8 cellular contexts compared by ENCODE assay signal in genomic region chr7:3922175-3922635, GRCh38.
DNase-seq lines count a peak whose midpoint lies in the region; ATAC-seq and TF ChIP-seq lines count a peak whose summit lies in the region.

No MANE protein-coding gene starts in this region.

- H3K27ac Mint-ChIP-seq in MCF 10A (ENCODE audit: low read depth, unreplicated experiment): no peak overlapping the region
- H3K27ac Mint-ChIP-seq in stimulated activated memory B cell treated with anti-CD40 and anti-IgM and Interleukin-4, amounts not matched to agents 10 μg/mL and 1 μg/mL and 100 μg/mL, for 72 hours: no peak overlapping the region
- no peak overlapping the region for H3K27ac Mint-ChIP-seq in activated CD4-positive, alpha-beta T cell treated with anti-CD3 and anti-CD28 coated beads, Interleukin-2, amount 10 ng/mL, durations not matched to agents 24 days and 14 days

- POLR2A ChIA-PET in MCF 10A (lab: Yijun Ruan, JAX): interaction anchor here (0.6 to 1.5 kb wide), 8 partner anchors 30 to 854 kb away, joined by 3 to 5 read pairs (median 3); partner anchors contain the start of gene AP5Z1

- ATAC-seq in stimulated activated memory B cell treated with anti-CD40 and anti-IgM and Interleukin-4, amounts not matched to agents 10 μg/mL and 1 μg/mL and 100 μg/mL, for 72 hours: no peak
- ATAC-seq in HG03442 (IDR thresholded peaks at IDR 0.05; ENCODE audit: unreplicated experiment): no peak

- intact Hi-C loops in MCF 10A (cut with micrococcal nuclease) (loop anchor here (1.0 kb wide), 2 partner anchors 557 to 709 kb away; no protein-coding TSS in a partner anchor), breast epithelium (cut with DNase I; ENCODE audit: low total_unique reads) (no loop called here)
- intact Hi-C loops in activated CD4-positive, alpha-beta T cell treated with anti-CD3 and anti-CD28 coated beads, Interleukin-2, amount 10 ng/mL, durations not matched to agents 24 days and 14 days (cut with micrococcal nuclease): no loop called here

- H3K27me3 Mint-ChIP-seq in MCF 10A (ENCODE audit: insufficient read depth, unreplicated experiment): peaks cover 10% of the 10 kb centered on the region
- H3K27me3 Mint-ChIP-seq in stimulated activated memory B cell treated with anti-CD40 and anti-IgM and Interleukin-4, amounts not matched to agents 10 μg/mL and 1 μg/mL and 100 μg/mL, for 72 hours: peaks cover 34% of the 10 kb centered on the region
- H3K27me3 Mint-ChIP-seq in activated CD4-positive, alpha-beta T cell treated with anti-CD3 and anti-CD28 coated beads, Interleukin-2, amount 10 ng/mL, durations not matched to agents 24 days and 14 days: no peaks in the 10 kb centered on the region

- H3K36me3 ChIP-seq in breast epithelium (no peaks in the 10 kb centered on the region), adipocyte (ENCODE audit: control insufficient read depth, insufficient read depth, low read length, severe bottlenecking) (no peaks in the 10 kb centered on the region), iPS-18a (ENCODE audit: control insufficient read depth, low read depth, low read length) (no peaks in the 10 kb centered on the region), suprapubic skin (no peaks in the 10 kb centered on the region)

- DNase-seq in MCF 10A (ENCODE audit: unreplicated experiment) (peak; percentile 85), breast epithelium (ENCODE audit: low spot score in 2 of 2) (no peak), adipocyte (ENCODE audit: low read depth) (peak; percentile 83), suprapubic skin (ENCODE audit: low spot score in 2 of 2) (no peak)
- no peak for DNase-seq in activated CD4-positive, alpha-beta T cell treated with anti-CD3 and anti-CD28 coated beads, Interleukin-2, amount 10 ng/mL, durations not matched to agents 24 days and 14 days

- H3K9me3 ChIP-seq in breast epithelium (no peaks in the 10 kb centered on the region), adipocyte (ENCODE audit: control insufficient read depth, low read length) (no peaks in the 10 kb centered on the region), iPS-18a (ENCODE audit: control insufficient read depth, low read depth, low read length) (no peaks in the 10 kb centered on the region), suprapubic skin (no peaks in the 10 kb centered on the region)

- H3K4me1 ChIP-seq in breast epithelium (no peaks in the 10 kb centered on the region), adipocyte (ENCODE audit: control insufficient read depth, insufficient read depth, low read length) (peaks cover 10% of the 10 kb centered on the region), iPS-18a (ENCODE audit: control insufficient read depth, low read depth, low read length) (peaks cover 5% of the 10 kb centered on the region), suprapubic skin (no peaks in the 10 kb centered on the region)

- TF ChIP-seq POLR2A in breast epithelium (IDR thresholded peaks at IDR 0.05) (no peak), suprapubic skin (IDR thresholded peaks at IDR 0.05) (no peak)

- BruUV-seq in MCF 10A (replicated peaks; lab: Mats Ljungman, UMichigan): no TSS peak

- TF ChIP-seq EP300 in suprapubic skin (IDR thresholded peaks at IDR 0.05): no peak

- H3K4me3 ChIP-seq in breast epithelium: no peak overlapping the region
- H3K4me3 ChIP-seq in adipocyte (ENCODE audit: low read length): peak overlapping the region; percentile 33
- no peak overlapping the region for H3K4me3 ChIP-seq in iPS-18a (ENCODE audit: low read length)
- no peak overlapping the region for H3K4me3 ChIP-seq in suprapubic skin

- H3K27me3 ChIP-seq in breast epithelium: no peaks in the 10 kb centered on the region
- peaks cover 7% of the 10 kb centered on the region for H3K27me3 ChIP-seq in adipocyte (replicated peaks; ENCODE audit: control insufficient read depth, insufficient read depth, low read length)
- H3K27me3 ChIP-seq in iPS-18a (ENCODE audit: control insufficient read depth, insufficient read depth, low read length): no peaks in the 10 kb centered on the region
- no peaks in the 10 kb centered on the region for H3K27me3 ChIP-seq in suprapubic skin

- H3K4me1 Mint-ChIP-seq in MCF 10A (ENCODE audit: insufficient read depth, unreplicated experiment): peaks cover 8% of the 10 kb centered on the region
- H3K4me1 Mint-ChIP-seq in stimulated activated memory B cell treated with anti-CD40 and anti-IgM and Interleukin-4, amounts not matched to agents 10 μg/mL and 1 μg/mL and 100 μg/mL, for 72 hours: peaks cover 5% of the 10 kb centered on the region
- peaks cover 1% of the 10 kb centered on the region for H3K4me1 Mint-ChIP-seq in activated CD4-positive, alpha-beta T cell treated with anti-CD3 and anti-CD28 coated beads, Interleukin-2, amount 10 ng/mL, durations not matched to agents 24 days and 14 days

- H3K9me3 Mint-ChIP-seq in MCF 10A (ENCODE audit: unreplicated experiment): no peaks in the 10 kb centered on the region
- no peaks in the 10 kb centered on the region for H3K9me3 Mint-ChIP-seq in stimulated activated memory B cell treated with anti-CD40 and anti-IgM and Interleukin-4, amounts not matched to agents 10 μg/mL and 1 μg/mL and 100 μg/mL, for 72 hours
- no peaks in the 10 kb centered on the region for H3K9me3 Mint-ChIP-seq in activated CD4-positive, alpha-beta T cell treated with anti-CD3 and anti-CD28 coated beads, Interleukin-2, amount 10 ng/mL, durations not matched to agents 24 days and 14 days

- H3K36me3 Mint-ChIP-seq in MCF 10A (ENCODE audit: insufficient read depth, unreplicated experiment): no peaks in the 10 kb centered on the region
- H3K36me3 Mint-ChIP-seq in stimulated activated memory B cell treated with anti-CD40 and anti-IgM and Interleukin-4, amounts not matched to agents 10 μg/mL and 1 μg/mL and 100 μg/mL, for 72 hours: no peaks in the 10 kb centered on the region
- H3K36me3 Mint-ChIP-seq in activated CD4-positive, alpha-beta T cell treated with anti-CD3 and anti-CD28 coated beads, Interleukin-2, amount 10 ng/mL, durations not matched to agents 24 days and 14 days (ENCODE audit: low read depth): no peaks in the 10 kb centered on the region

- H3K9ac ChIP-seq in adipocyte (ENCODE audit: low read length): peak overlapping the region; percentile 21
- H3K9ac ChIP-seq in iPS-18a (ENCODE audit: low read length): no peak overlapping the region

- H3K27ac ChIP-seq in breast epithelium: no peak overlapping the region
- peak overlapping the region; percentile 32 for H3K27ac ChIP-seq in iPS-18a (ENCODE audit: low read length)
- no peak overlapping the region for H3K27ac ChIP-seq in suprapubic skin

- 36% methylated on average over 8 of the region's 10 CpGs for WGBS in suprapubic skin

- CTCF ChIA-PET in MCF 10A (lab: Yijun Ruan, JAX): interaction anchor here (0.5 to 3.2 kb wide), 18 partner anchors 8 to 1193 kb away, joined by 3 to 19 read pairs (median 4); no protein-coding TSS in a partner anchor

- no peak overlapping the region for H3K4me3 Mint-ChIP-seq in MCF 10A (ENCODE audit: unreplicated experiment)
- H3K4me3 Mint-ChIP-seq in stimulated activated memory B cell treated with anti-CD40 and anti-IgM and Interleukin-4, amounts not matched to agents 10 μg/mL and 1 μg/mL and 100 μg/mL, for 72 hours: no peak overlapping the region
- no peak overlapping the region for H3K4me3 Mint-ChIP-seq in activated CD4-positive, alpha-beta T cell treated with anti-CD3 and anti-CD28 coated beads, Interleukin-2, amount 10 ng/mL, durations not matched to agents 24 days and 14 days

- TF ChIP-seq CTCF in MCF 10A (IDR thresholded peaks at IDR 0.05; ENCODE audit: unreplicated experiment) (peak; percentile 57), breast epithelium (IDR thresholded peaks at IDR 0.05) (peak in 1 of 3 donors; percentile 16), suprapubic skin (IDR thresholded peaks at IDR 0.05) (peak; percentile 7 to 12)

Comparison
In these comparisons a context has a peak if more than half of its experiments do, and no peak if none do; other contexts are left out.
1. DNase-seq: peak in MCF 10A (single experiment) and adipocyte (single experiment); none in breast epithelium (0 of 2), suprapubic skin (0 of 2) and activated CD4-positive, alpha-beta T cell treated with anti-CD3 and anti-CD28 coated beads, Interleukin-2, amount 10 ng/mL, durations not matched to agents 24 days and 14 days (single experiment).